11 cellular contexts compared by ENCODE assay signal in genomic region chr14:95137164-95137803, GRCh38. TPM values are rescaled to one million over a fixed set of nuclear protein-coding genes. Genes with fewer than 3 reads are reported as not detected.
DNase-seq lines count a peak whose midpoint lies in the region; ATAC-seq and TF ChIP-seq lines count a peak whose summit lies in the region.
"Had no signal": no experiment of that assay in that cellular context is flagged by ENCODE, and none has a peak within 500 bp of the region (broad histone marks: within the 10 kb centered on the region; RNA-seq: fewer than 3 reads in every experiment).

No MANE protein-coding gene starts in this region.

- no peak for TF ChIP-seq CTCF in LNCaP clone FGC (IDR thresholded peaks at IDR 0.05; ENCODE audit: control insufficient read depth, extremely low read depth, insufficient read depth)
- no peak for TF ChIP-seq CTCF in gastroesophageal sphincter (IDR thresholded peaks at IDR 0.05)

- no peak for TF ChIP-seq POLR2A in gastroesophageal sphincter (IDR thresholded peaks at IDR 0.05)

- no peaks in the 10 kb centered on the region for H3K27me3 ChIP-seq in gastroesophageal sphincter
- H3K27me3 ChIP-seq in skeletal muscle tissue (ENCODE audit: control insufficient read depth in 3 of 3, insufficient read depth in 3 of 3, low read length in 3 of 3) = no peaks in the 10 kb centered on the region

- H3K4me1 ChIP-seq in gastroesophageal sphincter = peaks cover 21 to 98% (median 23%) of the 10 kb centered on the region in 3 donors
- peaks cover 0 to 19% (median 12%) of the 10 kb centered on the region in 3 donors for H3K4me1 ChIP-seq in skeletal muscle tissue (ENCODE audit: control insufficient read depth in 3 of 3, insufficient read depth in 3 of 3, low read length in 3 of 3)

- no peak overlapping the region for H3K9ac ChIP-seq in skeletal muscle tissue (ENCODE audit: low read depth in 1 of 3, low read length in 3 of 3)

- DNase-seq in CD1c-positive myeloid dendritic cell (ENCODE audit: extremely low spot score) (peak; percentile 14), LNCaP clone FGC (ENCODE audit: low read depth) (no peak), foreskin melanocyte (no peak), AG20443 (ENCODE audit: low spot score) (no peak)
- DNase-seq in activated effector memory CD4-positive, alpha-beta T cell treated with Interleukin-2 at 50 U/mL for 16 hours = no peak
- DNase-seq in activated CD4-positive, alpha-beta T cell treated with anti-CD3 and anti-CD28 coated beads, Interleukin-2, amount 50 U/mL, for 1 hour = no peak
- DNase-seq: activated naive CD4-positive, alpha-beta T cell treated with anti-CD3 and anti-CD28 coated beads, Interleukin-2, amount 50 U/mL, for 16 hours; NCI-H226; stimulated activated CD4-positive, alpha-beta T cell treated with anti-CD3 and anti-CD28 coated beads, Interleukin-12 subunit alpha, Interleukin-12 subunit beta, amount 100 ng/mL, for 4 hours had no signal

- no peak for TF ChIP-seq EP300 in gastroesophageal sphincter (IDR thresholded peaks at IDR 0.05)

- H3K9me3 ChIP-seq in gastroesophageal sphincter (no peaks in the 10 kb centered on the region), skeletal muscle tissue (ENCODE audit: control insufficient read depth in 3 of 3, low read length in 3 of 3) (no peaks in the 10 kb centered on the region)

- H3K4me3 ChIP-seq in LNCaP clone FGC (ENCODE audit: low read depth, low read length) (peak overlapping the region; percentile 6), gastroesophageal sphincter (no peak overlapping the region), skeletal muscle tissue (ENCODE audit: low read length in 3 of 3) (peak overlapping the region in 1 of 3 donors; percentile 32)

- ATAC-seq in gastroesophageal sphincter = no peak

- H3K27ac ChIP-seq in gastroesophageal sphincter (peak overlapping the region in 3 of 4 donors; percentile 15 to 45 (median 41)), skeletal muscle tissue (ENCODE audit: low read depth, low read length) (peak overlapping the region; percentile 34)

- H3K36me3 ChIP-seq in gastroesophageal sphincter (peaks cover 0 to 8% of the 10 kb centered on the region in 2 donors), skeletal muscle tissue (ENCODE audit: control insufficient read depth in 3 of 3, insufficient read depth in 3 of 3, low read length in 3 of 3) (peaks cover 0 to 6% (median 0%) of the 10 kb centered on the region in 3 donors)

RNA-seq across cellular contexts. Expression of gene DICER1, which starts 20.0 kb away (rescaled TPM):
- total RNA-seq in gastroesophageal sphincter (10 to 100 TPM; 57.5 to 74.9 (median 68.6) TPM), skeletal muscle tissue (107 TPM)
